ENCODE assay signal across 16 cellular contexts in the genomic region with DNA sequence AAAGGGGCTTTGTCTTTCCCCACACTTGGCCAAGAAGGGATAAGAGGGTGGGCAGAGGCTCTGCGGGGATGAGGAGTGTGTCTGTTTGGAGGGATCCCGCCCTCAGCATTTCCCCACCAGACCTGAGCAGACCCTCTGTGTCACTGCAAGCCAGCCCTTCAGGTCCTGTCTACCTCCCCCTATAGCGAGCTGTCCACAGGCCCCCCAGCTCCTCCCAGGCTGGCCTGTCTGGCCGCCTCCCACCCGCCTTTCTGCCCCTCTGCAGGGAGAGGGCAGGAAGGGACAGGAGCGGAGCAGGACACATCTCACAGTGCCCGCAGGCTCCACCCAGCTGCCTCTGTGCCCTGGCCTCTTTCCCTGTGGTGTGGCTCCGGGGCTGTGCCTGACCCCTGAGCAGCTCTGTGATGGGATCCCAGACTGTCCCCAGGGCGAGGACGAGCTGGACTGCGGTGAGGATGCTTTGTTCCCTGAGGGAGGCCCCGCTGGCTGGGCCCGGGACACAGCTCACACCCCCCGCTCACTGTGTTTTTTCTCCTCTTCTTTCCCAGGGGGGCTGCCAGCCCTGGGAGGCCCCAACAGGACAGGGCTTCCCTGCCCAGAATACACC. TPM values are rescaled to one million over a fixed set of nuclear protein-coding genes. Genes with fewer than 3 reads are reported as not detected.
"Had no signal": no experiment of that assay in that cellular context is flagged by ENCODE, and none has a peak within 500 bp of the region (broad histone marks: within the 10 kb centered on the region; RNA-seq: fewer than 3 reads in every experiment).

No MANE protein-coding gene starts in this region.

- H3K27me3 ChIP-seq: MG63 had no signal

- DNase-seq: activated CD4-positive, CD25-positive, alpha-beta regulatory T cell; activated CD8-positive, alpha-beta memory T cell treated with anti-CD3 and anti-CD28 coated beads for 24 hours; activated T-cell treated with anti-CD3 and anti-CD28 coated beads, Interleukin-2, amount 50 U/mL, for 4 hours; MG63; MV-4-11; NCI-H1092 treated with DMSO at 0.1 percent for 48 hours; NCI-H1417 treated with DMSO at 0.1 percent for 48 hours; NCI-H1694; NCI-H2029; NCI-H510A; OCI-M1; SHP77; SW 1271 had no signal

- H3K4me3 ChIP-seq: MG63, SJSA1 had no signal

- H3K4me1 ChIP-seq: SJSA1 had no signal

- H3K36me3 ChIP-seq: MG63, SJSA1 had no signal

- H3K9me3 ChIP-seq: MG63, SJSA1 had no signal

- H3K27ac ChIP-seq: SJSA1 had no signal

- ATAC-seq: Panc1 had no signal

RNA-seq across cellular contexts. Expression of a gene that starts 17.5 kb away (rescaled TPM):
- total RNA-seq: SJSA1; T-helper 1 cell treated with Interleukin-12 subunit alpha and Interleukin-12 subunit beta and Interleukin-4 antibody, amounts not matched to agents 30 ng/mL and 1 ng/mL, for 36 hours had no signal
